1 cellular context compared by ENCODE assay signal in the genomic region with DNA sequence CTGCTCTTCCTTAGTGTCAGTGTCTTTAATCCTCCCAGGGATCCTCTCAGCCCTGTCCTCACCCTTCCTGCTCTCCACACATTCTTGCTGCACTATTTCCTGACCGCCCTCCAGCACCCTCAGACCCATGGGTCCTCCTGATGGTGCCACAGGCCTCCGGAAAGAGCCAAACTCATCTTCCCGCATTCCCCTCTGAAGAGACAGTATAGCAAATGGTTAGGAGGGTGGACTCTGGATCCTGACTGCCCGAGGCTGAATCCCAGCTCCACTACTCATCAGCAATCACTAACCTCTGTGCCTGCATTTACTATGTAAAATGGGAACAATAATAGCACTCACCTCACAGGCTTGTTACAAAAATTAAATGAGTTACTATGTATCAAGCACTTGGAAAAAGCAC.
TF ChIP-seq lines count a peak whose summit lies in the region.

No MANE protein-coding gene starts in this region.

TF ChIP-seq in A549, 52 proteins besides CTCF, POLR2A, EP300 and RAD21 (continued from another document):
- TF ChIP-seq RNF2 (IDR thresholded peaks at IDR 0.05; ENCODE audit: borderline replicate concordance, low read depth) (no peak), RCOR1 (IDR thresholded peaks at IDR 0.05; ENCODE audit: low read depth, low read length) (no peak), FOSL2 (IDR thresholded peaks at IDR 0.05) (no peak), FOSL2 (CRISPR knock-in tag; IDR thresholded peaks at IDR 0.05) (no peak), EHF (CRISPR knock-in tag; IDR thresholded peaks at IDR 0.05) (no peak), EHMT2 (IDR thresholded peaks at IDR 0.05; ENCODE audit: low read depth) (no peak), GATA3 (IDR thresholded peaks at IDR 0.05; ENCODE audit: borderline replicate concordance) (no peak), NPAS2 (CRISPR knock-in tag; IDR thresholded peaks at IDR 0.05; ENCODE audit: borderline replicate concordance) (no peak), CEBPB (IDR thresholded peaks at IDR 0.05) (no peak), MAFK (IDR thresholded peaks at IDR 0.05; ENCODE audit: partially characterized antibody) (no peak), NFE2L2 (conservative IDR thresholded peaks at IDR 0.05; ENCODE audit: low read length) (no peak), NR3C1 (IDR thresholded peaks at IDR 0.05) (no peak)
- TF ChIP-seq, protein P1, sequence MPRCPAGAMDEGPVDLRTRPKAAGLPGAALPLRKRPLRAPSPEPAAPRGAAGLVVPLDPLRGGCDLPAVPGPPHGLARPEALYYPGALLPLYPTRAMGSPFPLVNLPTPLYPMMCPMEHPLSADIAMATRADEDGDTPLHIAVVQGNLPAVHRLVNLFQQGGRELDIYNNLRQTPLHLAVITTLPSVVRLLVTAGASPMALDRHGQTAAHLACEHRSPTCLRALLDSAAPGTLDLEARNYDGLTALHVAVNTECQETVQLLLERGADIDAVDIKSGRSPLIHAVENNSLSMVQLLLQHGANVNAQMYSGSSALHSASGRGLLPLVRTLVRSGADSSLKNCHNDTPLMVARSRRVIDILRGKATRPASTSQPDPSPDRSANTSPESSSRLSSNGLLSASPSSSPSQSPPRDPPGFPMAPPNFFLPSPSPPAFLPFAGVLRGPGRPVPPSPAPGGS (IDR thresholded peaks at IDR 0.05): no peak
- TF ChIP-seq, protein P2, sequence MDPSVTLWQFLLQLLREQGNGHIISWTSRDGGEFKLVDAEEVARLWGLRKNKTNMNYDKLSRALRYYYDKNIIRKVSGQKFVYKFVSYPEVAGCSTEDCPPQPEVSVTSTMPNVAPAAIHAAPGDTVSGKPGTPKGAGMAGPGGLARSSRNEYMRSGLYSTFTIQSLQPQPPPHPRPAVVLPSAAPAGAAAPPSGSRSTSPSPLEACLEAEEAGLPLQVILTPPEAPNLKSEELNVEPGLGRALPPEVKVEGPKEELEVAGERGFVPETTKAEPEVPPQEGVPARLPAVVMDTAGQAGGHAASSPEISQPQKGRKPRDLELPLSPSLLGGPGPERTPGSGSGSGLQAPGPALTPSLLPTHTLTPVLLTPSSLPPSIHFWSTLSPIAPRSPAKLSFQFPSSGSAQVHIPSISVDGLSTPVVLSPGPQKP (IDR thresholded peaks at IDR 0.05; ENCODE audit: low read depth, low read length): no peak
- TF ChIP-seq, protein P3, sequence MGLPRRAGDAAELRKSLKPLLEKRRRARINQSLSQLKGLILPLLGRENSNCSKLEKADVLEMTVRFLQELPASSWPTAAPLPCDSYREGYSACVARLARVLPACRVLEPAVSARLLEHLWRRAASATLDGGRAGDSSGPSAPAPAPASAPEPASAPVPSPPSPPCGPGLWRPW (IDR thresholded peaks at IDR 0.05): no peak
